ENCODE assay signal across 19 cellular contexts in the genomic region with DNA sequence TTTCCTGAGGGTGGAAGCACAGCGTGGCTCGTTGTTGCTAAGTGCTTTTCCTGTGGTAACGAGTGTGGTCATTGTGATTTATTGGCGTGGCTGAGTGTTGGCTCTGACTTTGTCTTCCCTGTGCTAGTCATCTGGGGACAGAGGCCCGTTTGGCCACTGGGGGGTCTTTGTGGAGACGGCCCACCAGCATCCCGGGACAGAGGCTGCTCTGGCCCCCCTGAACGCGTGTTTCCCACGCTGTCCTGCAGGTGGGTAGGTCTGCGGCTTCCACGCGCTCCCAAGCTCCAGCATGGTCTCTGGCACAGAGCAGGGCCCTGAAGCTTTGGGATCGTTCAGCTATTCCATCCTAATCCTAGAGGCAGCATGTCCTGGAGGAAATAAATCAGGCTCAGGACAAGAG.
"Had no signal": no experiment of that assay in that cellular context is flagged by ENCODE, and none has a peak within 500 bp of the region (broad histone marks: within the 10 kb centered on the region; RNA-seq: fewer than 3 reads in every experiment).

No MANE protein-coding gene starts in this region.

- H3K27ac Mint-ChIP-seq: activated naive CD4-positive, alpha-beta T cell treated with anti-CD3 and anti-CD28 coated beads for 36 hours; activated T-cell treated with anti-CD3 and anti-CD28 coated beads, Interleukin-2, amount 50 U/mL, for 24 hours; activated T-helper 2 cell treated with anti-CD3 and anti-CD28 coated beads, Interferon-gamma antibody, Interleukin-2, Interleukin-4, amounts not matched to agents 10 μg/mL and 5 μg/mL and 100 μg/mL, durations not matched to agents 14 hours and 24 hours and 36 hours had no signal

- H3K4me3 ChIP-seq: body of pancreas, dorsolateral prefrontal cortex, left lung, prostate gland, thoracic aorta had no signal

- H3K9me3 Mint-ChIP-seq: activated naive CD4-positive, alpha-beta T cell treated with anti-CD3 and anti-CD28 coated beads for 36 hours; activated T-cell treated with anti-CD3 and anti-CD28 coated beads, Interleukin-2, amount 50 U/mL, for 24 hours; activated T-helper 2 cell treated with anti-CD3 and anti-CD28 coated beads, Interferon-gamma antibody, Interleukin-2, Interleukin-4, amounts not matched to agents 10 μg/mL and 5 μg/mL and 100 μg/mL, durations not matched to agents 14 hours and 24 hours and 36 hours had no signal

- H3K9me3 ChIP-seq: body of pancreas, prostate gland had no signal

- H3K27me3 ChIP-seq: body of pancreas, foreskin keratinocyte had no signal

- H3K4me1 ChIP-seq: body of pancreas, foreskin keratinocyte, left lung, prostate gland had no signal

- H3K27ac ChIP-seq: body of pancreas, dorsolateral prefrontal cortex, foreskin keratinocyte, left lung, prostate gland, thoracic aorta, WERI-Rb-1 had no signal

- H3K36me3 ChIP-seq: left lung, prostate gland, thoracic aorta, WERI-Rb-1 had no signal

- DNase-seq: activated CD4-positive, alpha-beta T cell treated with anti-CD3 and anti-CD28 coated beads for 1 hour; activated naive CD4-positive, alpha-beta T cell treated with anti-CD3 and anti-CD28 coated beads for 36 hours; activated T-cell treated with anti-CD3 and anti-CD28 coated beads, Interleukin-2, amount 50 U/mL, for 24 hours; body of pancreas; caudate nucleus; dorsolateral prefrontal cortex; foreskin keratinocyte; hypothalamus; left lung; midbrain; right cardiac atrium; stimulated activated CD4-positive, alpha-beta T cell treated with anti-CD3 and anti-CD28 coated beads, Interleukin-15, amount 100 ng/mL, for 24 hours; stimulated activated CD4-positive, alpha-beta T cell treated with anti-CD3 and anti-CD28 coated beads, Interleukin-2, amount 100 ng/mL, for 48 hours; SW 1271; T-helper 2 cell; WERI-Rb-1 had no signal

- ATAC-seq: body of pancreas, foreskin keratinocyte, left lung, right cardiac atrium had no signal

- H3K4me3 Mint-ChIP-seq: activated naive CD4-positive, alpha-beta T cell treated with anti-CD3 and anti-CD28 coated beads for 36 hours; activated T-cell treated with anti-CD3 and anti-CD28 coated beads, Interleukin-2, amount 50 U/mL, for 24 hours had no signal
